Comparison of ENCODE assay signal across 26 cellular contexts in genomic region chr3:150436161-150436560, GRCh38.
"Had no signal": no experiment of that assay in that cellular context is flagged by ENCODE, and none has a peak within 500 bp of the region (broad histone marks: within the 10 kb centered on the region; RNA-seq: fewer than 3 reads in every experiment).

No MANE protein-coding gene starts in this region.

- FAIRE-seq: bronchial epithelial cell had no signal

- DNase-seq: activated B cell treated with CpG ODN at 0.5 μM for 24 hours; activated CD4-positive, alpha-beta T cell treated with anti-CD3 and anti-CD28 coated beads for 1 hour; activated CD4-positive, alpha-beta T cell treated with anti-CD3 and anti-CD28 coated beads, Interleukin-2, amount 10 ng/mL, durations not matched to agents 24 days and 14 days; activated CD4-positive, alpha-beta T cell treated with anti-CD3 and anti-CD28 coated beads, Interleukin-2, amount 50 U/mL, for 48 hours; activated CD8-positive, alpha-beta memory T cell treated with anti-CD3 and anti-CD28 coated beads, Interleukin-2, amount 10 ng/mL, durations not matched to agents 7 days and 5 days; activated effector memory CD4-positive, alpha-beta T cell treated with Interleukin-2 at 50 U/mL for 16 hours; activated naive CD4-positive, alpha-beta T cell; activated T-cell treated with anti-CD3 and anti-CD28 coated beads, Interleukin-2, amount 50 U/mL, for 24 hours; aorta; NCI-H1092 treated with DMSO at 0.1 percent for 48 hours; NCI-H1417 treated with DMSO at 0.1 percent for 48 hours; NCI-H1694; NCI-H2029; NCI-H2107; NCI-H2171 treated with DMSO at 0.1 percent for 48 hours; NCI-H226; NCI-H526 treated with DMSO at 0.1 percent for 48 hours; NCI-H82; NK-92 treated with Interleukin-12 subunit alpha and Interleukin-12 subunit beta, amount 100 ng/mL, for 24 hours; SHP77 treated with DMSO at 0.1 percent for 48 hours; T-helper 17 cell; T-helper 9 cell had no signal

- H3K4me1 Mint-ChIP-seq: activated CD4-positive, alpha-beta T cell treated with anti-CD3 and anti-CD28 coated beads, Interleukin-2, amount 10 ng/mL, durations not matched to agents 24 days and 14 days; activated CD8-positive, alpha-beta memory T cell treated with anti-CD3 and anti-CD28 coated beads, Interleukin-2, amount 10 ng/mL, durations not matched to agents 7 days and 5 days had no signal

- ATAC-seq: activated CD8-positive, alpha-beta memory T cell treated with anti-CD3 and anti-CD28 coated beads, Interleukin-2, amount 10 ng/mL, durations not matched to agents 7 days and 5 days; T-helper 17 cell had no signal

- H3K4me3 Mint-ChIP-seq: activated B cell treated with CpG ODN at 0.5 μM for 24 hours; activated CD4-positive, alpha-beta T cell treated with anti-CD3 and anti-CD28 coated beads, Interleukin-2, amount 10 ng/mL, durations not matched to agents 24 days and 14 days; activated CD8-positive, alpha-beta memory T cell treated with anti-CD3 and anti-CD28 coated beads, Interleukin-2, amount 10 ng/mL, durations not matched to agents 7 days and 5 days; activated naive CD4-positive, alpha-beta T cell treated with anti-CD3 and anti-CD28 coated beads, Interleukin-2, amount 50 U/mL, for 24 hours; activated T-cell treated with anti-CD3 and anti-CD28 coated beads, Interleukin-2, amount 50 U/mL, for 24 hours; activated T-helper 1 cell treated with anti-CD3 and anti-CD28 coated beads, Interleukin-12 subunit alpha, Interleukin-12 subunit beta, Interleukin-2, Interleukin-4 antibody, amounts not matched to agents 30 ng/mL and 10 ng/mL and 1 ng/mL, durations not matched to agents 14 hours and 24 hours and 36 hours; central memory CD8-positive, alpha-beta T cell; T-helper 17 cell had no signal

- H3K27ac Mint-ChIP-seq: activated B cell treated with CpG ODN at 0.5 μM for 24 hours; activated CD4-positive, alpha-beta T cell treated with anti-CD3 and anti-CD28 coated beads, Interleukin-2, amount 10 ng/mL, durations not matched to agents 24 days and 14 days; activated CD8-positive, alpha-beta memory T cell treated with anti-CD3 and anti-CD28 coated beads, Interleukin-2, amount 10 ng/mL, durations not matched to agents 7 days and 5 days; activated naive CD4-positive, alpha-beta T cell treated with anti-CD3 and anti-CD28 coated beads, Interleukin-2, amount 50 U/mL, for 24 hours; activated T-cell treated with anti-CD3 and anti-CD28 coated beads, Interleukin-2, amount 50 U/mL, for 24 hours; activated T-helper 1 cell treated with anti-CD3 and anti-CD28 coated beads, Interleukin-12 subunit alpha, Interleukin-12 subunit beta, Interleukin-2, Interleukin-4 antibody, amounts not matched to agents 30 ng/mL and 10 ng/mL and 1 ng/mL, durations not matched to agents 14 hours and 24 hours and 36 hours; T-helper 17 cell had no signal

- H3K9me3 Mint-ChIP-seq: activated B cell treated with CpG ODN at 0.5 μM for 24 hours; activated CD4-positive, alpha-beta T cell treated with anti-CD3 and anti-CD28 coated beads, Interleukin-2, amount 10 ng/mL, durations not matched to agents 24 days and 14 days; activated naive CD4-positive, alpha-beta T cell treated with anti-CD3 and anti-CD28 coated beads, Interleukin-2, amount 50 U/mL, for 24 hours; activated T-cell treated with anti-CD3 and anti-CD28 coated beads, Interleukin-2, amount 50 U/mL, for 24 hours; activated T-helper 1 cell treated with anti-CD3 and anti-CD28 coated beads, Interleukin-12 subunit alpha, Interleukin-12 subunit beta, Interleukin-2, Interleukin-4 antibody, amounts not matched to agents 30 ng/mL and 10 ng/mL and 1 ng/mL, durations not matched to agents 14 hours and 24 hours and 36 hours; central memory CD8-positive, alpha-beta T cell had no signal

- H3K27me3 Mint-ChIP-seq: activated B cell treated with CpG ODN at 0.5 μM for 24 hours; activated CD4-positive, alpha-beta T cell treated with anti-CD3 and anti-CD28 coated beads, Interleukin-2, amount 10 ng/mL, durations not matched to agents 24 days and 14 days; activated CD8-positive, alpha-beta memory T cell treated with anti-CD3 and anti-CD28 coated beads, Interleukin-2, amount 10 ng/mL, durations not matched to agents 7 days and 5 days; activated naive CD4-positive, alpha-beta T cell treated with anti-CD3 and anti-CD28 coated beads, Interleukin-2, amount 50 U/mL, for 24 hours; activated T-cell treated with anti-CD3 and anti-CD28 coated beads, Interleukin-2, amount 50 U/mL, for 24 hours; central memory CD8-positive, alpha-beta T cell; T-helper 17 cell had no signal
